In the genomic region with DNA sequence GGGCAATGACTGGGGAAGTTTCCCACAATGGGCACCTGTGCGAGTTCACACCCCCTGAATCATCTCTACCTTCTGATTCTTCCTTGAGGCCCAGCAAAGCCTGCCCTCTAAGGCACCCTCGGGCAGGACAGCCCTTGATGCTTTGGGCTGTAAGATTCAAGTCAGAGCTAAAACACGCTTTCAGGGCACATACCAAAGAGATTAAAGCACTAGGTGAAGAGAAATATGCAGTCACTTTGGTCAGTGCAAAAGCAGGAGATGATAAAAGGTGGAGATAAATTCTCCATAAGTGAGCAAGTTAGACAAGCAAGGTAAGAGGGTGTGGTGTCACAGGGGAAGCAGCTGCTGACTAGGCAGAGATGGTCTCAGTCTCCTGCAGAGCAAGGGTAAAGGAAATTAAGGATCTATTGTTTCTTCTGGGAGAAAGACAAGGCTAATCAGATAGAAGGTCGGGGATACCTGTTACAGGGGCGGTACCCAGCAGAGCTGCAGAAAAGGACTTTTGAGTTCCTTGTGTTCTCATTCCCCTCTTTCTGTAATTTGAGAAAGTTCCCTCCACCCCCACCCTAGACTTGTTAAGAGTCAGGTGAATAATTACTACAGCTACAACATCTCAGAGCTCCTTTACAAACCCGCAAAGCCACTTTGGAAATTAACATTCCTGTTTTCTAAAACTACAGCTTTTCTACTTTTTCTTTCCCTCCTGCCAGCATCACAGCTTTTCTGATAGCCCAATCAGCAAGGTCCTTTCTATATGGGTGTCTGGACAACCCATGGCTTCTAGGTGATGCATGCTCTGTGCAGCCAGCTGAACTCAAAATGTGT, we compare ENCODE assay signal across 17 cellular contexts. TPM values are rescaled to one million over a fixed set of nuclear protein-coding genes. Genes with fewer than 3 reads are reported as not detected.
A peak's percentile ranks its signal among the peaks of the same experiment; 100 is the strongest.
DNase-seq lines count a peak whose midpoint lies in the region; ATAC-seq and TF ChIP-seq lines count a peak whose summit lies in the region.
"Had no signal": no experiment of that assay in that cellular context is flagged by ENCODE, and none has a peak within 500 bp of the region (broad histone marks: within the 10 kb centered on the region; RNA-seq: fewer than 3 reads in every experiment).

No MANE protein-coding gene starts in this region.

- H3K36me3 ChIP-seq in HCT116 (ENCODE audit: control insufficient read depth in 1 of 2, insufficient read depth in 2 of 2, low read length in 2 of 2) (no peaks in the 10 kb centered on the region; a peak in 1 of 4 replicates), iPS-18a (ENCODE audit: control insufficient read depth, low read depth, low read length) (peaks cover 11% of the 10 kb centered on the region), gastrocnemius medialis (peaks cover 4 to 65% of the 10 kb centered on the region in 2 donors), MM.1S (replicated peaks; ENCODE audit: insufficient read depth, low read length) (0 out of 2 replicates have a peak, but pooled peaks cover 4% of the 10 kb centered on the region), gastroesophageal sphincter (peaks cover 0 to 30% of the 10 kb centered on the region in 2 donors)

- H3K27ac ChIP-seq in HCT116 (ENCODE audit: low read depth, low read length) (peak overlapping the region; percentile 37), iPS-18a (ENCODE audit: low read length) (peak overlapping the region; percentile 68), gastrocnemius medialis (peak overlapping the region; percentile 57 to 97 (median 92)), MM.1S (ENCODE audit: low read length) (no peak overlapping the region), gastroesophageal sphincter (peak overlapping the region in 1 of 4 donors; percentile 5)

- H3K4me2 ChIP-seq in HCT116 (ENCODE audit: low read length) (peak overlapping the region; percentile 51), MM.1S (ENCODE audit: low read depth, low read length) (no peak overlapping the region)

- CTCF ChIA-PET in HCT116 (lab: Charles Lee) = interaction anchor here (0.6 to 1.1 kb wide), 3 partner anchors 9 to 18 kb away, joined by 3 to 4 read pairs (median 3); no protein-coding TSS in a partner anchor

- H3K4me3 ChIP-seq in HCT116 (replicated peaks in 1 of 2; ENCODE audit: low read depth in 1 of 2, low read length in 2 of 2) (no peak overlapping the region), iPS-18a (ENCODE audit: low read length) (no peak overlapping the region), gastrocnemius medialis (no peak overlapping the region), MM.1S (ENCODE audit: low read length) (no peak overlapping the region), gastroesophageal sphincter (no peak overlapping the region)

- no peak for TF ChIP-seq CTCF in HCT116 (IDR thresholded peaks at IDR 0.05 in 2 of 3, conservative IDR thresholded peaks at IDR 0.05 in 1 of 3; ENCODE audit: borderline replicate concordance in 1 of 3, insufficient read depth in 1 of 3, low read depth in 2 of 3, low read length in 2 of 3)
- TF ChIP-seq CTCF in gastrocnemius medialis (IDR thresholded peaks at IDR 0.05 in 4 of 5, conservative IDR thresholded peaks at IDR 0.05 in 1 of 5) = no peak
- TF ChIP-seq CTCF in MM.1S (IDR thresholded peaks at IDR 0.05; ENCODE audit: low read length) = no peak
- TF ChIP-seq CTCF in gastroesophageal sphincter (IDR thresholded peaks at IDR 0.05) = no peak

- RAD21 ChIA-PET in HCT116 (lab: Charles Lee; ENCODE audit: low non-redundant PET in 1 of 2, low total read pairs in 2 of 2, uncharacterized antibody in 2 of 2, unreplicated experiment in 2 of 2) = interaction anchor here in 1 of 2 experiments (0.6 kb wide), 1 partner anchor 334 kb away, joined by 3 read pairs; no protein-coding TSS in a partner anchor

- no peak for TF ChIP-seq EP300 in gastroesophageal sphincter (IDR thresholded peaks at IDR 0.05)

- H3K9ac ChIP-seq in HCT116 (ENCODE audit: low read length) (peak overlapping the region; percentile 29), iPS-18a (ENCODE audit: low read length) (no peak overlapping the region), MM.1S (ENCODE audit: low read length) (no peak overlapping the region)

- in situ Hi-C loops in gastrocnemius medialis (cut with MboI; ENCODE audit: low sequenced_read_pairs in 4 of 4) = no loop called here

- ATAC-seq in HCT116 = peak; percentile 85
- no peak for ATAC-seq in gastrocnemius medialis
- ATAC-seq in gastroesophageal sphincter = no peak
- ATAC-seq: left lobe of liver had no signal

- POLR2A ChIA-PET in HCT116 (lab: Charles Lee) = interaction anchor here (0.8 kb wide), 1 partner anchor 12 kb away, joined by 3 read pairs; no protein-coding TSS in a partner anchor

- no TSS peak for BruUV-seq in HCT116 (replicated peaks; lab: Mats Ljungman, UMichigan)

- no peaks in the 10 kb centered on the region for H3K9me3 ChIP-seq in HCT116 (ENCODE audit: control insufficient read depth in 1 of 2, insufficient read depth in 1 of 2, low read depth in 1 of 2, low read length in 2 of 2)
- H3K9me3 ChIP-seq in iPS-18a (ENCODE audit: control insufficient read depth, low read depth, low read length) = no peaks in the 10 kb centered on the region
- H3K9me3 ChIP-seq in gastrocnemius medialis = no peaks in the 10 kb centered on the region
- no peaks in the 10 kb centered on the region for H3K9me3 ChIP-seq in MM.1S (replicated peaks; ENCODE audit: insufficient read depth, low read length)
- no peaks in the 10 kb centered on the region for H3K9me3 ChIP-seq in gastroesophageal sphincter

- H3K9me2 ChIP-seq in HCT116 (ENCODE audit: insufficient read depth) (no peaks in the 10 kb centered on the region), MM.1S (replicated peaks; ENCODE audit: insufficient read depth, low read length) (no peaks in the 10 kb centered on the region)

- intact Hi-C loops in HCT116 (cut with micrococcal nuclease) (no loop called here), gastrocnemius medialis (cut with DNase I; ENCODE audit: low total_unique reads) (no loop called here)

- H3K4me1 ChIP-seq in HCT116 (ENCODE audit: control insufficient read depth in 1 of 2, insufficient read depth in 2 of 2, low read length in 2 of 2) (peaks cover 50 to 70% of the 10 kb centered on the region in 2 experiments), iPS-18a (ENCODE audit: control insufficient read depth, low read depth, low read length) (peaks cover 25% of the 10 kb centered on the region), gastrocnemius medialis (peaks cover 64 to 77% of the 10 kb centered on the region in 2 donors), MM.1S (ENCODE audit: low read length) (peaks cover 55% of the 10 kb centered on the region), gastroesophageal sphincter (peaks cover 0 to 23% (median 12%) of the 10 kb centered on the region in 3 donors)

- WGBS in gastroesophageal sphincter (ENCODE audit: low coverage in 1 of 2), 2 donors = 92 to 100% methylated on average over 4 of the region's 6 CpGs

- no peaks in the 10 kb centered on the region for H3K27me3 ChIP-seq in HCT116 (ENCODE audit: insufficient read depth, low read length)
- H3K27me3 ChIP-seq in iPS-18a (ENCODE audit: control insufficient read depth, insufficient read depth, low read length) = no peaks in the 10 kb centered on the region
- H3K27me3 ChIP-seq in gastrocnemius medialis = no peaks in the 10 kb centered on the region
- no peaks in the 10 kb centered on the region for H3K27me3 ChIP-seq in MM.1S (replicated peaks; ENCODE audit: insufficient read depth, low read length)
- H3K27me3 ChIP-seq in gastroesophageal sphincter = no peaks in the 10 kb centered on the region

- peak; percentile 61 for DNase-seq in HCT116 (ENCODE audit: low read depth, low spot score)
- DNase-seq in NCI-H748 (lab: John Stamatoyannopoulos, UW; ENCODE audit: unreplicated experiment) = peak; percentile 23
- DNase-seq in gastrocnemius medialis = no peak
- no peak for DNase-seq in MM.1S
- no peak for DNase-seq in anterior cingulate cortex (lab: John Stamatoyannopoulos, UW)
- DNase-seq in NCI-H128 (lab: John Stamatoyannopoulos, UW; ENCODE audit: unreplicated experiment) = no peak
- DNase-seq: activated CD4-positive, alpha-beta memory T cell treated with anti-CD3 and anti-CD28 coated beads, Interleukin-2, amount 10 ng/mL, durations not matched to agents 7 days and 5 days; activated naive CD4-positive, alpha-beta T cell treated with Interleukin-2 at 50 U/mL for 16 hours; CD4-positive, alpha-beta memory T cell; NCI-H187; posterior cingulate gyrus; stimulated activated CD4-positive, alpha-beta T cell treated with anti-CD3 and anti-CD28 coated beads, Interleukin-2, amount 100 ng/mL, for 48 hours; stimulated activated naive CD4-positive, alpha-beta T cell; T-helper 1 cell had no signal

- H2AFZ ChIP-seq in HCT116 (ENCODE audit: low read depth, low read length, poor library complexity, severe bottlenecking) (no peak overlapping the region), MM.1S (ENCODE audit: low read length) (no peak overlapping the region)

- TF ChIP-seq RAD21 in HCT116 (IDR thresholded peaks at IDR 0.05; ENCODE audit: low read depth) = no peak

- peaks cover 21% of the 10 kb centered on the region for H3F3A ChIP-seq in MM.1S (ENCODE audit: insufficient read depth, low read length)

- no peak for TF ChIP-seq POLR2A in HCT116 (IDR thresholded peaks at IDR 0.05; ENCODE audit: borderline replicate concordance, extremely low read depth, insufficient read depth, insufficient read length)
- no peak for TF ChIP-seq POLR2A in gastrocnemius medialis (IDR thresholded peaks at IDR 0.05)
- TF ChIP-seq POLR2A in gastroesophageal sphincter (IDR thresholded peaks at IDR 0.05) = no peak

- H3K79me2 ChIP-seq in HCT116 (ENCODE audit: insufficient read depth, low read length) (no peaks in the 10 kb centered on the region), MM.1S (ENCODE audit: low read length) (peaks cover 18% of the 10 kb centered on the region)

- no peaks in the 10 kb centered on the region for H4K20me1 ChIP-seq in HCT116 (ENCODE audit: insufficient read depth)
- no peaks in the 10 kb centered on the region for H4K20me1 ChIP-seq in MM.1S (ENCODE audit: insufficient read depth, low read length)

TF ChIP-seq in HCT116, 20 proteins besides CTCF, POLR2A, EP300 and RAD21:
- TF ChIP-seq JUND (IDR thresholded peaks at IDR 0.05) (peak; percentile 38; the same call in 1 of the 2 replicates), EZH2phosphoT487 (IDR thresholded peaks at IDR 0.05; ENCODE audit: borderline replicate concordance) (no peak), SIN3A (IDR thresholded peaks at IDR 0.05; ENCODE audit: low read depth) (peak; percentile 51; the same call in 1 of the 2 replicates), CBX3 (IDR thresholded peaks at IDR 0.05; ENCODE audit: low read depth) (peak; percentile 57; the same call in 1 of the 2 replicates), FOSL1 (IDR thresholded peaks at IDR 0.05; ENCODE audit: low read depth) (peak; percentile 33; the same call in 1 of the 2 replicates)
- TF ChIP-seq, protein P1, sequence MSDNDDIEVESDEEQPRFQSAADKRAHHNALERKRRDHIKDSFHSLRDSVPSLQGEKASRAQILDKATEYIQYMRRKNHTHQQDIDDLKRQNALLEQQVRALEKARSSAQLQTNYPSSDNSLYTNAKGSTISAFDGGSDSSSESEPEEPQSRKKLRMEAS (IDR thresholded peaks at IDR 0.05) = peak; percentile 31; the same call in 1 of the 2 replicates

RNA-seq across cellular contexts. Expression of a gene that starts 26.4 kb away (rescaled TPM):
- total RNA-seq in HCT116 (2021; ENCODE audit: unreplicated experiment) (67.4 TPM), gastrocnemius medialis (100 to 1,000 TPM; 157 to 572 (median 272) TPM), gastroesophageal sphincter (10 to 100 TPM; 25.4 to 74.1 (median 68.5) TPM)
- 90.4 and 93.9 TPM in 2 replicates for polyA plus RNA-seq in HCT116 (2012)

Comparison
In these comparisons a context has a peak if more than half of its experiments do, and no peak if none do; other contexts are left out.
1. DNase-seq: peak in HCT116 (single experiment) and NCI-H748 (single experiment); none in gastrocnemius medialis (0 of 2), MM.1S (single experiment), anterior cingulate cortex (0 of 58) and NCI-H128 (single experiment).